8 cellular contexts compared by ENCODE assay signal in genomic region chr2:54115284-54116137, GRCh38.
DNase-seq lines count a peak whose midpoint lies in the region; ATAC-seq and TF ChIP-seq lines count a peak whose summit lies in the region.

Gene ACYP2 (plus strand): TSS chr2:54115615.

- POLR2A ChIA-PET in GM10248 (lab: Yijun Ruan, JAX): no interaction called here

- H3K27me3 Mint-ChIP-seq in activated naive CD4-positive, alpha-beta T cell treated with anti-CD3 and anti-CD28 coated beads, Interleukin-2, amount 10 ng/mL, durations not matched to agents 7 days and 5 days: peaks cover 7% of the 10 kb centered on the region

- DNase-seq in GM10248 (ENCODE audit: extremely low spot score) (peak; percentile 91), NCI-H1048 (lab: John Stamatoyannopoulos, UW) (peak; percentile 49), SK-N-MC (ENCODE audit: low read depth, low spot score) (peak; percentile 63), germinal center (ENCODE audit: low spot score) (peak; percentile 91), nucleus accumbens (lab: John Stamatoyannopoulos, UW) (peak; percentile 53 to 97 (median 93)), superior temporal gyrus (ENCODE audit: extremely low spot score) (peak; percentile 97)
- DNase-seq in activated naive CD4-positive, alpha-beta T cell treated with anti-CD3 and anti-CD28 coated beads, Interleukin-2, amount 10 ng/mL, durations not matched to agents 7 days and 5 days: peak; percentile 94

- H3K9ac ChIP-seq in SK-N-MC (ENCODE audit: insufficient read length): peak within 1 kb of the TSS; percentile 91

- peak within 1 kb of the TSS; percentile 92 for H3K27ac ChIP-seq in SK-N-MC

- 0 out of 2 replicates have a peak, but pooled peaks cover 5% of the 10 kb centered on the region for H3K36me3 ChIP-seq in SK-N-MC (ENCODE audit: insufficient read depth, low read length)

- peaks cover 7% of the 10 kb centered on the region; the same call in 1 of the 2 replicates for H3K9me3 ChIP-seq in SK-N-MC (ENCODE audit: low read depth, low read length)

- CTCF ChIA-PET in GM10248 (lab: Yijun Ruan, JAX): interaction anchor here (1.0 to 2.8 kb wide), 4 partner anchors 8 to 589 kb away, joined by 4 to 21 read pairs (median 5); no protein-coding TSS in a partner anchor
- CTCF ChIA-PET in activated naive CD4-positive, alpha-beta T cell treated with anti-CD3 and anti-CD28 coated beads, Interleukin-2, amount 10 ng/mL, durations not matched to agents 7 days and 5 days (lab: Charles Lee): interaction anchor here (1.3 to 1.6 kb wide), 2 partner anchors 8 to 386 kb away, joined by 3 to 5 read pairs; no protein-coding TSS in a partner anchor

- peak within 1 kb of the TSS; percentile 98 for H3K27ac Mint-ChIP-seq in activated naive CD4-positive, alpha-beta T cell treated with anti-CD3 and anti-CD28 coated beads, Interleukin-2, amount 10 ng/mL, durations not matched to agents 7 days and 5 days

- H3K4me3 ChIP-seq in SK-N-MC: peak within 1 kb of the TSS; percentile 77

- peaks cover 17% of the 10 kb centered on the region for H3K9me3 Mint-ChIP-seq in activated naive CD4-positive, alpha-beta T cell treated with anti-CD3 and anti-CD28 coated beads, Interleukin-2, amount 10 ng/mL, durations not matched to agents 7 days and 5 days

- TF ChIP-seq CTCF in GM10248 (IDR thresholded peaks at IDR 0.05; ENCODE audit: control extremely low read depth, extremely low read depth, low read depth, missing control alignments): no peak

- H3K4me1 Mint-ChIP-seq in activated naive CD4-positive, alpha-beta T cell treated with anti-CD3 and anti-CD28 coated beads, Interleukin-2, amount 10 ng/mL, durations not matched to agents 7 days and 5 days: peaks cover 23% of the 10 kb centered on the region

- peak; percentile 83 for ATAC-seq in HG02588 (IDR thresholded peaks at IDR 0.05; ENCODE audit: unreplicated experiment)

- peaks cover 30% of the 10 kb centered on the region for H3K36me3 Mint-ChIP-seq in activated naive CD4-positive, alpha-beta T cell treated with anti-CD3 and anti-CD28 coated beads, Interleukin-2, amount 10 ng/mL, durations not matched to agents 7 days and 5 days

- peak within 1 kb of the TSS; percentile 87 for H3K4me3 Mint-ChIP-seq in activated naive CD4-positive, alpha-beta T cell treated with anti-CD3 and anti-CD28 coated beads, Interleukin-2, amount 10 ng/mL, durations not matched to agents 7 days and 5 days

Comparison
In these comparisons a context has a peak if more than half of its experiments do, and no peak if none do; other contexts are left out.
1. Peak in every context shown above with its lines: DNase-seq, ATAC-seq, H3K4me3 ChIP-seq and H3K27ac ChIP-seq.